Comparison of ENCODE assay signal across 8 cellular contexts in genomic region chr2:231707625-231708049, GRCh38. TPM values are rescaled to one million over a fixed set of nuclear protein-coding genes. Genes with fewer than 3 reads are reported as not detected.
DNase-seq lines count a peak whose midpoint lies in the region; ATAC-seq and TF ChIP-seq lines count a peak whose summit lies in the region.

No MANE protein-coding gene starts in this region.

- H3K27me3 Mint-ChIP-seq in T-cell, result no peaks in the 10 kb centered on the region

- H3K27me3 ChIP-seq in mononuclear cell (ENCODE audit: insufficient read depth, low read length) (no peaks in the 10 kb centered on the region), transverse colon (no peaks in the 10 kb centered on the region)

- H3K4me3 ChIP-seq in AG04449 (ENCODE audit: low read depth, low read length), result peak overlapping the region; percentile 55
- peak overlapping the region; percentile 81 for H3K4me3 ChIP-seq in mononuclear cell (ENCODE audit: low read length)
- H3K4me3 ChIP-seq in transverse colon, result peak overlapping the region; percentile 46 to 98 (median 71)

- peaks cover 29 to 36% (median 33%) of the 10 kb centered on the region in 3 donors for H3K4me1 Mint-ChIP-seq in T-cell

- H3K4me1 ChIP-seq in mononuclear cell (ENCODE audit: insufficient read depth, low read length) (peaks cover 46% of the 10 kb centered on the region), transverse colon (peaks cover 16 to 38% (median 27%) of the 10 kb centered on the region in 4 donors)

- POLR2A ChIA-PET in AG04449 (lab: Yijun Ruan, JAX) (interaction anchor here (0.6 to 3.0 kb wide), 19 partner anchors 9 to 1052 kb away, joined by 3 to 28 read pairs (median 6); partner anchors contain the start of genes NCL and PDE6D), T-cell (lab: Charles Lee) (interaction anchor here (0.5 to 1.5 kb wide), 4 partner anchors 94 to 1644 kb away, joined by 3 to 4 read pairs (median 3); no protein-coding TSS in a partner anchor)

- no peaks in the 10 kb centered on the region for H3K9me3 Mint-ChIP-seq in T-cell

- H3K36me3 Mint-ChIP-seq in T-cell, result peaks cover 17% of the 10 kb centered on the region

- 11% methylated on average over 36 of the region's 44 CpGs; no CpG with 5 or more reads in 1 of the 2 donors for WGBS in transverse colon (ENCODE audit: low coverage in 1 of 2), 2 donors

- in situ Hi-C loops in transverse colon (cut with MboI; ENCODE audit: low pct_ligation_motif_present in 1 of 4, low pct_unique_long_range_greater_than_20kb in 1 of 4, low sequenced_read_pairs in 3 of 4), result loop anchor here in 1 of 4 donors (25.0 kb wide), 1 partner anchor 195 kb away; no protein-coding TSS in a partner anchor

- peaks cover 0 to 8% (median 0%) of the 10 kb centered on the region in 4 donors for H3K36me3 ChIP-seq in transverse colon

- TF ChIP-seq POLR2A in transverse colon (IDR thresholded peaks at IDR 0.05), result peak; percentile 5

- no peak for TF ChIP-seq EP300 in transverse colon (IDR thresholded peaks at IDR 0.05; ENCODE audit: low read depth)

- intact Hi-C loops in transverse colon (cut with DNase I; ENCODE audit: low total_unique reads), result no loop called here

- H3K4me3 Mint-ChIP-seq in T-cell, result peak overlapping the region; percentile 92

- H3K9me3 ChIP-seq in mononuclear cell (ENCODE audit: low read depth, low read length) (no peaks in the 10 kb centered on the region), transverse colon (no peaks in the 10 kb centered on the region)

- H3K27ac ChIP-seq in transverse colon, result peak overlapping the region; percentile 97 to 100 (median 100)

- DNase-seq in AG04449 (ENCODE audit: low read depth, low spot score) (no peak), T-cell (peak in 19 of 34 experiments; percentile 25 to 55 (median 39)), cortex of kidney (lab: John Stamatoyannopoulos, UW) (peak; percentile 82), transverse colon (no peak), NCI-H187 treated with DMSO at 0.1 percent for 48 hours (lab: John Stamatoyannopoulos, UW) (no peak)

- CTCF ChIA-PET in AG04449 (lab: Yijun Ruan, JAX) (interaction anchor here (0.8 to 29.6 kb wide), 23 partner anchors 9 to 108 kb away, joined by 3 to 423 read pairs (median 6); partner anchors contain the start of gene COPS7B), T-cell (lab: Charles Lee) (interaction anchor here in 1 of 2 donors (0.7 to 1.5 kb wide), 7 partner anchors 21 to 244 kb away, joined by 3 to 11 read pairs (median 4); partner anchors contain the start of gene NCL)

- ATAC-seq in GM19395 (IDR thresholded peaks at IDR 0.05; ENCODE audit: unreplicated experiment) (peak; percentile 0), T-cell (replicated peaks in 1 of 4) (peak in 2 of 4 experiments; percentile 0 to 1), GM21528 (IDR thresholded peaks at IDR 0.05; ENCODE audit: low FRiP score, unreplicated experiment) (no peak)

- H3K27ac Mint-ChIP-seq in T-cell, result peak overlapping the region; percentile 100

- TF ChIP-seq CTCF in AG04449 (IDR thresholded peaks at IDR 0.05; ENCODE audit: insufficient read depth, low read length, missing control alignments) (no peak), transverse colon (IDR thresholded peaks at IDR 0.05) (no peak)

RNA-seq across cellular contexts. Expression of gene PTMA, which starts 0.7 kb away (rescaled TPM):
- 1,000 to 10,000 TPM; 1,067 to 1,378 (median 1,149) TPM for total RNA-seq in T-cell
- total RNA-seq in mononuclear cell, result 1,408 TPM
- 1,000 to 10,000 TPM in 1 of 4 donors, 100 to 1,000 TPM in 3; 478 to 1,487 (median 685) TPM for total RNA-seq in transverse colon

Comparison
In these comparisons a context has a peak if more than half of its experiments do, and no peak if none do; other contexts are left out.
1. DNase-seq: peak in T-cell (19 of 34) and cortex of kidney (single experiment); none in AG04449 (single experiment), transverse colon (single experiment) and NCI-H187 treated with DMSO at 0.1 percent for 48 hours (single experiment).
2. Peak in every context shown above with its lines, with median percentiles within 50 percentile points of each other: H3K4me3 ChIP-seq.